ENCODE assay signal across 13 cellular contexts in genomic region chr1:117171900-117172501, GRCh38. TPM values are rescaled to one million over a fixed set of nuclear protein-coding genes. Genes with fewer than 3 reads are reported as not detected.
A peak's percentile ranks its signal among the peaks of the same experiment; 100 is the strongest.
DNase-seq lines count a peak whose midpoint lies in the region; TF ChIP-seq lines count a peak whose summit lies in the region.
"Had no signal": no experiment of that assay in that cellular context is flagged by ENCODE, and none has a peak within 500 bp of the region (broad histone marks: within the 10 kb centered on the region; RNA-seq: fewer than 3 reads in every experiment).

No MANE protein-coding gene starts in this region.

- H3K4me1 ChIP-seq in SJCRH30 (peaks cover 26% of the 10 kb centered on the region), PC-9 (replicated peaks; ENCODE audit: insufficient read depth) (no peaks in the 10 kb centered on the region), spleen (no peaks in the 10 kb centered on the region)

- BruUV-seq in PC-9 (replicated peaks; lab: Mats Ljungman, UMichigan) = no TSS peak

- no peaks in the 10 kb centered on the region for H3K9me2 ChIP-seq in PC-9 (ENCODE audit: insufficient read depth)

- DNase-seq in G401 (ENCODE audit: low spot score) (peak; percentile 83), SJCRH30 (peak; percentile 59 to 79), fibroblast of the aortic adventitia (ENCODE audit: low read depth) (peak; percentile 61), non-pigmented ciliary epithelial cell (ENCODE audit: low read depth) (peak; percentile 36), SIG-M5 (lab: John Stamatoyannopoulos, UW) (no peak), PC-9 (no peak), glutamatergic neuron (no peak), spleen (no peak)
- DNase-seq: CD4-positive, alpha-beta T cell; cortex of kidney; NCI-H146 had no signal

- H3F3A ChIP-seq in PC-9 (ENCODE audit: insufficient read depth, low read depth) = no peaks in the 10 kb centered on the region

- TF ChIP-seq CTCF in fibroblast of the aortic adventitia (IDR thresholded peaks at IDR 0.05; ENCODE audit: insufficient read depth, low read length) (no peak), PC-9 (conservative IDR thresholded peaks at IDR 0.05) (no peak), glutamatergic neuron (IDR thresholded peaks at IDR 0.05; ENCODE audit: partially characterized antibody, unreplicated experiment) (no peak), spleen (IDR thresholded peaks at IDR 0.05 in 8 of 11, conservative IDR thresholded peaks at IDR 0.05 in 3 of 11) (no peak)

- H3K4me3 ChIP-seq in SJCRH30 (peak overlapping the region; percentile 29), fibroblast of the aortic adventitia (ENCODE audit: low read depth, low read length) (no peak overlapping the region), PC-9 (no peak overlapping the region), spleen (no peak overlapping the region)
- H3K4me3 ChIP-seq: SK-N-MC had no signal

- peaks cover 15% of the 10 kb centered on the region for H3K4me1 Mint-ChIP-seq in glutamatergic neuron (ENCODE audit: low read depth, unreplicated experiment)

- TF ChIP-seq POLR2A in spleen (IDR thresholded peaks at IDR 0.05) = no peak

- no peaks in the 10 kb centered on the region for H4K20me1 ChIP-seq in PC-9 (ENCODE audit: insufficient read depth)

- no peak overlapping the region for H3K4me3 Mint-ChIP-seq in glutamatergic neuron (ENCODE audit: unreplicated experiment)
- H3K4me3 Mint-ChIP-seq: CD4-positive, alpha-beta T cell had no signal

- H3K27ac Mint-ChIP-seq in glutamatergic neuron (ENCODE audit: unreplicated experiment) = no peak overlapping the region
- H3K27ac Mint-ChIP-seq: CD4-positive, alpha-beta T cell had no signal

- H3K27me3 Mint-ChIP-seq in glutamatergic neuron (ENCODE audit: unreplicated experiment) = peaks cover 2% of the 10 kb centered on the region
- H3K27me3 Mint-ChIP-seq: CD4-positive, alpha-beta T cell had no signal

- intact Hi-C loops in PC-9 (cut with micrococcal nuclease; ENCODE audit: unreplicated experiment) (no loop called here), spleen (cut with DNase I; ENCODE audit: low total_unique reads) (no loop called here)

- H3K27me3 ChIP-seq in SJCRH30 = no peaks in the 10 kb centered on the region
- no peaks in the 10 kb centered on the region for H3K27me3 ChIP-seq in PC-9 (ENCODE audit: insufficient read depth, low read depth)
- no peaks in the 10 kb centered on the region for H3K27me3 ChIP-seq in spleen (replicated peaks in 1 of 7)

- H3K27ac ChIP-seq in SJCRH30 (peak overlapping the region; percentile 63), PC-9 (no peak overlapping the region), spleen (no peak overlapping the region)
- H3K27ac ChIP-seq: SK-N-MC had no signal

- CTCF ChIA-PET in PC-9 (lab: Charles Lee) = no interaction called here

- H3K9me3 ChIP-seq in SJCRH30 (replicated peaks) (no peaks in the 10 kb centered on the region; the same call in 1 of the 2 replicates), PC-9 (ENCODE audit: insufficient read depth, low read depth) (no peaks in the 10 kb centered on the region; the same call in 1 of the 2 replicates), spleen (no peaks in the 10 kb centered on the region)

- no peak overlapping the region for H3K4me2 ChIP-seq in PC-9

- H3K79me2 ChIP-seq in PC-9 (ENCODE audit: low read depth) = no peaks in the 10 kb centered on the region

- POLR2A ChIA-PET in PC-9 (lab: Charles Lee; ENCODE audit: unreplicated experiment) = no interaction called here

- no peaks in the 10 kb centered on the region for H3K36me3 Mint-ChIP-seq in glutamatergic neuron (ENCODE audit: unreplicated experiment)

- 80 to 91% (median 86%) methylated on average over 17 to 18 of the region's 18 CpGs for WGBS in spleen, 5 donors

- in situ Hi-C loops in G401 (cut with HindIII; ENCODE audit: low sequenced_read_pairs) = no loop called here

- no peak overlapping the region for H2AFZ ChIP-seq in PC-9

- peaks cover 2% of the 10 kb centered on the region for H3K9me3 Mint-ChIP-seq in glutamatergic neuron (ENCODE audit: unreplicated experiment)
- H3K9me3 Mint-ChIP-seq: CD4-positive, alpha-beta T cell had no signal

- H3K36me3 ChIP-seq in SJCRH30 (no peaks in the 10 kb centered on the region), PC-9 (ENCODE audit: low read depth) (no peaks in the 10 kb centered on the region), spleen (no peaks in the 10 kb centered on the region)

RNA-seq across cellular contexts. Expression of gene VTCN1, which starts 38.7 kb away (rescaled TPM):
- not detected in 2 replicates for total RNA-seq in G401 (2014; rRNA removed; shearing (Covaris generic))
- 0.40 and 0.41 TPM in 2 replicates for total RNA-seq in SJCRH30 (2014; rRNA removed; shearing (Covaris generic))
- total RNA-seq in fibroblast of the aortic adventitia (ENCODE audit: low replicate concordance) = not detected in 2 replicates
- 3.6 and 5.0 TPM in 2 replicates for total RNA-seq in PC-9 (2021)
- not detected for total RNA-seq in glutamatergic neuron (ENCODE audit: unreplicated experiment)
- total RNA-seq in spleen = not detected
- polyA plus RNA-seq in spleen = not detected
- total RNA-seq: CD4-positive, alpha-beta T cell; pulmonary artery endothelial cell had no signal

RNA-seq across cellular contexts. Expression of gene TRIM45, which starts 50.5 kb away (rescaled TPM):
- 5.2 and 6.0 TPM in 2 replicates for total RNA-seq in G401 (2014; rRNA removed; shearing (Covaris generic))
- 15.9 and 16.1 TPM in 2 replicates for total RNA-seq in SJCRH30 (2014; rRNA removed; shearing (Covaris generic))
- 3.3 and 8.1 TPM in 2 replicates for total RNA-seq in fibroblast of the aortic adventitia (ENCODE audit: low replicate concordance)
- 10.0 and 10.2 TPM in 2 replicates for total RNA-seq in PC-9 (2021)
- 6.7 TPM for total RNA-seq in glutamatergic neuron (ENCODE audit: unreplicated experiment)
- total RNA-seq in spleen = 1 to 10 TPM; 1.5 to 4.0 (median 1.9) TPM
- 1 to 10 TPM; 1.2 to 8.1 (median 4.4) TPM for polyA plus RNA-seq in spleen

Comparison
In these comparisons a context has a peak if more than half of its experiments do, and no peak if none do; other contexts are left out.
1. DNase-seq: peak in G401 (single experiment), SJCRH30 (2 of 2), fibroblast of the aortic adventitia (single experiment) and non-pigmented ciliary epithelial cell (single experiment); none in SIG-M5 (single experiment), PC-9 (0 of 2), glutamatergic neuron (single experiment) and spleen (single experiment).